9 cellular contexts compared by ENCODE assay signal in genomic region chr12:57458665-57459054, GRCh38. TPM values are rescaled to one million over a fixed set of nuclear protein-coding genes. Genes with fewer than 3 reads are reported as not detected.
DNase-seq lines count a peak whose midpoint lies in the region; ATAC-seq and TF ChIP-seq lines count a peak whose summit lies in the region.
"Had no signal": no experiment of that assay in that cellular context is flagged by ENCODE, and none has a peak within 500 bp of the region (broad histone marks: within the 10 kb centered on the region; RNA-seq: fewer than 3 reads in every experiment).

No MANE protein-coding gene starts in this region.

- no peaks in the 10 kb centered on the region for H3K9me3 ChIP-seq in cardiac muscle cell (ENCODE audit: low read depth)
- no peaks in the 10 kb centered on the region for H3K9me3 ChIP-seq in body of pancreas
- no peaks in the 10 kb centered on the region for H3K9me3 ChIP-seq in mesenchymal stem cell (ENCODE audit: control insufficient read depth, low read length)
- no peaks in the 10 kb centered on the region for H3K9me3 ChIP-seq in upper lobe of left lung

- H3K79me1 ChIP-seq in mesenchymal stem cell (replicated peaks; ENCODE audit: low read length, poor library complexity, severe bottlenecking) = peaks cover 2% of the 10 kb centered on the region

- peaks cover 13% of the 10 kb centered on the region for H3K4me1 ChIP-seq in cardiac muscle cell (ENCODE audit: low read depth)
- H3K4me1 ChIP-seq in body of pancreas = peaks cover 22% of the 10 kb centered on the region
- H3K4me1 ChIP-seq in mesenchymal stem cell (ENCODE audit: control insufficient read depth, insufficient read depth, low read depth, low read length) = peaks cover 28% of the 10 kb centered on the region
- peaks cover 33 to 45% (median 38%) of the 10 kb centered on the region in 4 donors for H3K4me1 ChIP-seq in upper lobe of left lung

- H3K9ac ChIP-seq in mesenchymal stem cell (ENCODE audit: low read length) = peak overlapping the region; percentile 85

- TF ChIP-seq CTCF in cardiac muscle cell (IDR thresholded peaks at IDR 0.05; ENCODE audit: low read depth, low read length) = no peak
- TF ChIP-seq CTCF in body of pancreas (IDR thresholded peaks at IDR 0.05) = no peak
- TF ChIP-seq CTCF in upper lobe of left lung (IDR thresholded peaks at IDR 0.05) = no peak

- H2AFZ ChIP-seq in mesenchymal stem cell (ENCODE audit: low read depth, low read length) = peak overlapping the region; percentile 64

- H2BK5ac ChIP-seq in mesenchymal stem cell (ENCODE audit: low read depth, low read length, poor library complexity, severe bottlenecking) = no peak overlapping the region

- DNase-seq in cardiac muscle cell (ENCODE audit: low read depth in 1 of 2, low spot score in 1 of 2) = no peak
- no peak for DNase-seq in left ventricle myocardium superior
- DNase-seq in body of pancreas = no peak
- no peak for DNase-seq in mesenchymal stem cell
- DNase-seq in upper lobe of left lung = no peak
- DNase-seq in stimulated activated CD4-positive, alpha-beta T cell treated with anti-CD3 and anti-CD28 coated beads, Interleukin-4, amount 100 ng/mL, for 24 hours = no peak

- peak overlapping the region; percentile 43 for H3K4me3 ChIP-seq in cardiac muscle cell
- H3K4me3 ChIP-seq in body of pancreas = no peak overlapping the region
- H3K4me3 ChIP-seq in mesenchymal stem cell (ENCODE audit: insufficient read depth in 1 of 2, low read depth in 1 of 2, low read length in 2 of 2) = peak overlapping the region in 1 of 2 experiments; percentile 86
- H3K4me3 ChIP-seq in upper lobe of left lung = peak overlapping the region in 3 of 4 donors; percentile 58 to 79 (median 77)

- peak overlapping the region; percentile 32 to 80 for H2BK12ac ChIP-seq in mesenchymal stem cell (ENCODE audit: low read length in 2 of 2)

- intact Hi-C loops in left ventricle myocardium superior (cut with micrococcal nuclease) = no loop called here
- intact Hi-C loops in body of pancreas (cut with DNase I) = no loop called here

- H3K27me3 ChIP-seq in cardiac muscle cell (peaks cover 7% of the 10 kb centered on the region), body of pancreas (no peaks in the 10 kb centered on the region), mesenchymal stem cell (ENCODE audit: control insufficient read depth in 1 of 2, insufficient read depth in 1 of 2, low read length in 2 of 2) (peaks cover 5 to 22% of the 10 kb centered on the region in 2 experiments), upper lobe of left lung (peaks cover 0 to 9% (median 4%) of the 10 kb centered on the region in 4 donors)

- peak overlapping the region; percentile 99 for H3K4me2 ChIP-seq in mesenchymal stem cell (ENCODE audit: low read length, poor library complexity, severe bottlenecking)

- TF ChIP-seq POLR2A in body of pancreas (IDR thresholded peaks at IDR 0.05) (no peak), upper lobe of left lung (IDR thresholded peaks at IDR 0.05) (no peak)

- peak overlapping the region; percentile 69 for H2AK5ac ChIP-seq in mesenchymal stem cell (ENCODE audit: low read length, severe bottlenecking)

- no peak overlapping the region for H3K23ac ChIP-seq in mesenchymal stem cell (ENCODE audit: low read length in 2 of 2)

- H2BK120ac ChIP-seq in mesenchymal stem cell (ENCODE audit: low read depth, low read length) = peak overlapping the region; percentile 1

- 30 to 59% methylated on average over 3 of the region's 3 CpGs for WGBS in body of pancreas, 2 donors
- WGBS in mesenchymal stem cell = 33% methylated on average over 3 of the region's 3 CpGs
- 22 to 26% methylated on average over 3 of the region's 3 CpGs for WGBS in upper lobe of left lung, 2 donors

- ATAC-seq in left ventricle myocardium superior = no peak
- ATAC-seq in body of pancreas = no peak
- ATAC-seq in upper lobe of left lung (ENCODE audit: low FRiP score in 2 of 2) = no peak
- no peak for ATAC-seq in HG03108 (IDR thresholded peaks at IDR 0.05; ENCODE audit: unreplicated experiment)
- ATAC-seq in HG03439 (IDR thresholded peaks at IDR 0.05; ENCODE audit: unreplicated experiment) = no peak

- no peak overlapping the region for H3K14ac ChIP-seq in mesenchymal stem cell (ENCODE audit: low read length in 2 of 2)

- peak overlapping the region; percentile 74 for H4K8ac ChIP-seq in mesenchymal stem cell (ENCODE audit: low read length)

- H3K36me3 ChIP-seq in cardiac muscle cell = no peaks in the 10 kb centered on the region
- H3K36me3 ChIP-seq in body of pancreas (replicated peaks in 1 of 2; ENCODE audit: insufficient read depth in 1 of 2, low read depth in 2 of 2) = no peaks in the 10 kb centered on the region
- no peaks in the 10 kb centered on the region for H3K36me3 ChIP-seq in mesenchymal stem cell (ENCODE audit: control insufficient read depth in 1 of 2, insufficient read depth in 2 of 2, low read depth in 1 of 2, low read length in 2 of 2)
- no peaks in the 10 kb centered on the region for H3K36me3 ChIP-seq in upper lobe of left lung

- H4K91ac ChIP-seq in mesenchymal stem cell (ENCODE audit: low read length) = peak overlapping the region; percentile 18

- peak overlapping the region; percentile 31 to 69 for H3K18ac ChIP-seq in mesenchymal stem cell (ENCODE audit: low read depth in 1 of 2, low read length in 2 of 2)

- TF ChIP-seq EP300 in upper lobe of left lung (IDR thresholded peaks at IDR 0.05) = no peak

- H2BK15ac ChIP-seq in mesenchymal stem cell (ENCODE audit: low read depth, poor library complexity, severe bottlenecking) = no peak overlapping the region

- H3K27ac ChIP-seq in cardiac muscle cell = no peak overlapping the region
- peak overlapping the region in 3 of 4 donors; percentile 52 to 70 (median 61) for H3K27ac ChIP-seq in body of pancreas
- peak overlapping the region; percentile 45 for H3K27ac ChIP-seq in mesenchymal stem cell (ENCODE audit: low read length, poor library complexity, severe bottlenecking)
- H3K27ac ChIP-seq in upper lobe of left lung = peak overlapping the region; percentile 51 to 86 (median 68)

- peak overlapping the region in 1 of 2 experiments; percentile 69 for H3K4ac ChIP-seq in mesenchymal stem cell (ENCODE audit: low read depth in 1 of 2, low read length in 2 of 2)

RNA-seq across cellular contexts. Expression of gene GLI1, which starts 0.9 kb away (rescaled TPM):
- 0.67 and 7.3 TPM in 2 replicates for total RNA-seq in cardiac muscle cell
- 0.79 TPM in 1 of 2 replicates, not detected in the other for polyA plus RNA-seq in cardiac muscle cell
- 0.37 TPM for total RNA-seq in left ventricle myocardium superior
- total RNA-seq in body of pancreas = 1 to 10 TPM in 1 of 2 donors, not detected in 1; 1.0 TPM
- 4.8 TPM for polyA plus RNA-seq in mesenchymal stem cell (2013, experiment 1 of 2)
- 3.2 TPM for polyA plus RNA-seq in mesenchymal stem cell (2013, experiment 2 of 2)
- 1 to 10 TPM in 2 of 6 donors, under 1 TPM in 2, not detected in 2; 0.69 to 3.0 (median 1.5) TPM for total RNA-seq in upper lobe of left lung

RNA-seq across cellular contexts. Expression of gene INHBE, which starts 3.6 kb away (rescaled TPM):
- total RNA-seq in cardiac muscle cell (0.25 and 0.74 TPM in 2 replicates), left ventricle myocardium superior (not detected), body of pancreas (not detected), upper lobe of left lung (under 1 TPM in 1 of 6 donors, not detected in 5; 0.11 TPM)
- 0.23 TPM in 1 of 2 replicates, not detected in the other for polyA plus RNA-seq in cardiac muscle cell
- polyA plus RNA-seq in mesenchymal stem cell (2013, experiment 1 of 2) = 1.5 TPM
- 1.7 TPM for polyA plus RNA-seq in mesenchymal stem cell (2013, experiment 2 of 2)

RNA-seq across cellular contexts. Expression of gene ARHGAP9, which starts 21.0 kb away (rescaled TPM):
- 0.07 and 2.3 TPM in 2 replicates for total RNA-seq in cardiac muscle cell
- polyA plus RNA-seq in cardiac muscle cell = 0.61 TPM in 1 of 2 replicates, not detected in the other
- total RNA-seq in left ventricle myocardium superior = 5.7 TPM
- 10 to 100 TPM in 1 of 2 donors, not detected in 1; 18.9 TPM for total RNA-seq in body of pancreas
- 0.07 TPM for polyA plus RNA-seq in mesenchymal stem cell (2013, experiment 1 of 2)
- 0.12 TPM for polyA plus RNA-seq in mesenchymal stem cell (2013, experiment 2 of 2)
- 100 to 1,000 TPM in 1 of 6 donors, 10 to 100 TPM in 5; 29.2 to 131 (median 43.7) TPM for total RNA-seq in upper lobe of left lung

RNA-seq across cellular contexts. Expression of gene INHBC, which starts 24.1 kb away (rescaled TPM):
- total RNA-seq in cardiac muscle cell = 0.21 TPM in 1 of 2 replicates, not detected in the other
- 0.11 TPM in 1 of 2 replicates, not detected in the other for polyA plus RNA-seq in cardiac muscle cell
- total RNA-seq in left ventricle myocardium superior = not detected
- total RNA-seq in body of pancreas = not detected
- polyA plus RNA-seq in mesenchymal stem cell (2013, experiment 1 of 2) = 0.04 TPM
- polyA plus RNA-seq in mesenchymal stem cell (2013, experiment 2 of 2) = not detected
- not detected for total RNA-seq in upper lobe of left lung
- total RNA-seq: Daoy had no signal

RNA-seq across cellular contexts. Expression of gene R3HDM2, which starts 27.8 kb away (rescaled TPM):
- total RNA-seq in cardiac muscle cell (27.4 and 59.9 TPM in 2 replicates), left ventricle myocardium superior (54.4 TPM), body of pancreas (10 to 100 TPM; 16.1 to 41.9 TPM), upper lobe of left lung (10 to 100 TPM; 39.2 to 94.3 (median 59.2) TPM)
- 23.3 and 41.8 TPM in 2 replicates for polyA plus RNA-seq in cardiac muscle cell
- 22.2 TPM for polyA plus RNA-seq in mesenchymal stem cell (2013, experiment 1 of 2)
- polyA plus RNA-seq in mesenchymal stem cell (2013, experiment 2 of 2) = 21.6 TPM

Comparison
In these comparisons a context has a peak if more than half of its experiments do, and no peak if none do; other contexts are left out.
1. H3K4me3 ChIP-seq: peak in cardiac muscle cell (single experiment) and upper lobe of left lung (3 of 4); none in body of pancreas (0 of 2).